Comparison of ENCODE assay signal across 4 cellular contexts in genomic region chr7:134279898-134280297, GRCh38.
A peak's percentile ranks its signal among the peaks of the same experiment; 100 is the strongest.
TF ChIP-seq lines count a peak whose summit lies in the region.

No MANE protein-coding gene starts in this region.

TF ChIP-seq in HepG2, 621 proteins besides CTCF, POLR2A, EP300 and RAD21:
- TF ChIP-seq SIX4 (CRISPR knock-in tag; IDR thresholded peaks at IDR 0.05) (no peak), MAFK (conservative IDR thresholded peaks at IDR 0.05 in 1 of 2, IDR thresholded peaks at IDR 0.05 in 1 of 2; ENCODE audit: low read length in 2 of 2) (peak in 1 of 2 experiments; percentile 46; a peak in 2 of 4 replicates), NPAS2 (CRISPR knock-in tag; IDR thresholded peaks at IDR 0.05; ENCODE audit: borderline replicate concordance) (no peak), ZBTB7A (CRISPR knock-in tag; IDR thresholded peaks at IDR 0.05) (no peak), DMTF1 (CRISPR knock-in tag; IDR thresholded peaks at IDR 0.05) (no peak), GFI1 (CRISPR knock-in tag; IDR thresholded peaks at IDR 0.05; ENCODE audit: borderline replicate concordance) (no peak), MAFF (IDR thresholded peaks at IDR 0.05; ENCODE audit: low read depth, low read length) (0 out of 2 replicates have a peak, but pooled peaks have one; percentile 8)

TF ChIP-seq in A549, 52 proteins besides CTCF, POLR2A, EP300 and RAD21:
- peak; percentile 80 for TF ChIP-seq MAFK (IDR thresholded peaks at IDR 0.05; ENCODE audit: partially characterized antibody)
- TF ChIP-seq CBX2 (IDR thresholded peaks at IDR 0.05; ENCODE audit: borderline replicate concordance, low read depth), result no peak
TF ChIP-seq in A549: peak in this region for 1.

TF ChIP-seq in K562, 482 proteins besides CTCF, POLR2A, EP300 and RAD21:
- TF ChIP-seq FOXK2 (conservative IDR thresholded peaks at IDR 0.05 in 1 of 2, IDR thresholded peaks at IDR 0.05 in 1 of 2; ENCODE audit: low read depth in 2 of 2), result no peak
- TF ChIP-seq DMBX1 (CRISPR knock-in tag; IDR thresholded peaks at IDR 0.05; ENCODE audit: borderline replicate concordance), result no peak
- no peak for TF ChIP-seq TCF3 (CRISPR knock-in tag; IDR thresholded peaks at IDR 0.05)
- TF ChIP-seq CGGBP1 (CRISPR knock-in tag; IDR thresholded peaks at IDR 0.05), result no peak
- no peak for TF ChIP-seq SMARCE1 (IDR thresholded peaks at IDR 0.05)
- TF ChIP-seq NFIC (IDR thresholded peaks at IDR 0.05), result no peak
- TF ChIP-seq HMGN3 (IDR thresholded peaks at IDR 0.05; ENCODE audit: borderline replicate concordance, extremely low read depth, insufficient read length, low read depth, low read length), result no peak
- no peak for TF ChIP-seq MCM2 (IDR thresholded peaks at IDR 0.05; ENCODE audit: low read depth)
- TF ChIP-seq ASH1L (IDR thresholded peaks at IDR 0.05; ENCODE audit: borderline replicate concordance, low read depth, partially characterized antibody), result no peak
- peak; percentile 24; the same call in 1 of the 2 replicates for TF ChIP-seq C11orf30 (IDR thresholded peaks at IDR 0.05; ENCODE audit: low read depth)
- TF ChIP-seq ZNF696 (CRISPR knock-in tag; conservative IDR thresholded peaks at IDR 0.05), result no peak
- no peak for TF ChIP-seq ZNF707 (CRISPR knock-in tag; conservative IDR thresholded peaks at IDR 0.05)
- 0 out of 2 replicates have a peak, but pooled peaks have one; percentile 27 for TF ChIP-seq MAFG (tag; conservative IDR thresholded peaks at IDR 0.05)
- no peak for TF ChIP-seq ZNF274 (IDR thresholded peaks at IDR 0.05; ENCODE audit: borderline replicate concordance, low read depth, low read length)
- TF ChIP-seq BRCA1 (IDR thresholded peaks at IDR 0.05), result no peak
- TF ChIP-seq BRCA1 (CRISPR knock-in tag; IDR thresholded peaks at IDR 0.05), result no peak
- TF ChIP-seq RBM15 (IDR thresholded peaks at IDR 0.05; ENCODE audit: insufficient read depth, low read length), result no peak
- peak; percentile 72 for TF ChIP-seq ZNF316 (IDR thresholded peaks at IDR 0.05)
- TF ChIP-seq KDM2B (CRISPR knock-in tag; IDR thresholded peaks at IDR 0.05), result no peak
- TF ChIP-seq TFAM (CRISPR knock-in tag; conservative IDR thresholded peaks at IDR 0.05), result no peak
- TF ChIP-seq SIN3A (IDR thresholded peaks at IDR 0.05; ENCODE audit: borderline replicate concordance in 2 of 2, control insufficient read depth in 1 of 2, low read depth in 2 of 2, low read length in 2 of 2), result no peak
- no peak for TF ChIP-seq ZNF57 (CRISPR knock-in tag; IDR thresholded peaks at IDR 0.05)
- TF ChIP-seq UBTF (IDR thresholded peaks at IDR 0.05; ENCODE audit: borderline replicate concordance in 1 of 2, low read depth in 2 of 2, low read length in 2 of 2), result no peak

TF ChIP-seq in neural cell, 6 proteins besides CTCF, POLR2A, EP300 and RAD21:
- TF ChIP-seq SMC3 (conservative IDR thresholded peaks at IDR 0.05; ENCODE audit: poor library complexity) (no peak), EZH2 (IDR thresholded peaks at IDR 0.05; ENCODE audit: borderline replicate concordance, insufficient read depth, low read length, poor library complexity, severe bottlenecking) (no peak), MXI1 (conservative IDR thresholded peaks at IDR 0.05; ENCODE audit: poor library complexity, severe bottlenecking) (no peak), REST (IDR thresholded peaks at IDR 0.05; ENCODE audit: borderline replicate concordance) (no peak), TAF1 (IDR thresholded peaks at IDR 0.05; ENCODE audit: low read depth) (no peak)
